Comparison of ENCODE assay signal across 23 cellular contexts in genomic region chr4:142671516-142671915, GRCh38.
DNase-seq lines count a peak whose midpoint lies in the region; ATAC-seq and TF ChIP-seq lines count a peak whose summit lies in the region.
"Had no signal": no experiment of that assay in that cellular context is flagged by ENCODE, and none has a peak within 500 bp of the region (broad histone marks: within the 10 kb centered on the region; RNA-seq: fewer than 3 reads in every experiment).

No MANE protein-coding gene starts in this region.

- intact Hi-C loops in A673 (cut with micrococcal nuclease; ENCODE audit: unreplicated experiment) = no loop called here
- intact Hi-C loops in adrenal gland (cut with DNase I) = no loop called here

- H3K27me3 Mint-ChIP-seq in glutamatergic neuron (ENCODE audit: unreplicated experiment) = no peaks in the 10 kb centered on the region
- H3K27me3 Mint-ChIP-seq: activated naive CD8-positive, alpha-beta T cell; naive thymus-derived CD4-positive, alpha-beta T cell had no signal

- H3K9me3 ChIP-seq in A673 (ENCODE audit: low read depth, low read length, poor library complexity, severe bottlenecking) = peaks cover 9% of the 10 kb centered on the region
- no peaks in the 10 kb centered on the region for H3K9me3 ChIP-seq in adrenal gland (replicated peaks in 1 of 3)
- H3K9me3 ChIP-seq: gastrocnemius medialis, Peyer's patch had no signal

- H3K4me3 ChIP-seq in A673 (ENCODE audit: low read depth, low read length, poor library complexity, severe bottlenecking) = no peak overlapping the region
- no peak overlapping the region for H3K4me3 ChIP-seq in H7 (ENCODE audit: insufficient read depth, low read depth, low read length)
- no peak overlapping the region for H3K4me3 ChIP-seq in adrenal gland
- H3K4me3 ChIP-seq: gastrocnemius medialis, Peyer's patch, SK-N-MC, skin epidermis had no signal

- WGBS in adrenal gland, 4 donors = 85 to 91% (median 87%) methylated on average over 2 of the region's 2 CpGs

- no peak overlapping the region for H3K27ac ChIP-seq in A673 (ENCODE audit: low read depth, low read length, poor library complexity, severe bottlenecking)
- H3K27ac ChIP-seq in adrenal gland = no peak overlapping the region
- H3K27ac ChIP-seq: gastrocnemius medialis, Peyer's patch, SK-N-MC, skin epidermis had no signal

- TF ChIP-seq POLR2A in adrenal gland (IDR thresholded peaks at IDR 0.05) = no peak

- H3K4me1 Mint-ChIP-seq in glutamatergic neuron (ENCODE audit: low read depth, unreplicated experiment) = no peaks in the 10 kb centered on the region

- POLR2A ChIA-PET in A673 (lab: Charles Lee; ENCODE audit: low non-redundant PET) = no interaction called here

- no peaks in the 10 kb centered on the region for H3K27me3 ChIP-seq in A673 (replicated peaks; ENCODE audit: insufficient read depth, low read depth, low read length, poor library complexity)
- no peaks in the 10 kb centered on the region for H3K27me3 ChIP-seq in H7 (ENCODE audit: control insufficient read depth, insufficient read depth, low read length)
- H3K27me3 ChIP-seq in adrenal gland = no peaks in the 10 kb centered on the region
- H3K27me3 ChIP-seq: gastrocnemius medialis, Peyer's patch had no signal

- BruUV-seq in A673 (replicated peaks; lab: Mats Ljungman, UMichigan) = no TSS peak

- in situ Hi-C loops in SK-MEL-5 (cut with HindIII; ENCODE audit: low pct_unique_long_range_greater_than_20kb, low sequenced_read_pairs) = no loop called here

- no peaks in the 10 kb centered on the region for H3K36me3 ChIP-seq in A673 (ENCODE audit: insufficient read depth, low read length, poor library complexity, severe bottlenecking)
- no peaks in the 10 kb centered on the region for H3K36me3 ChIP-seq in H7 (replicated peaks; ENCODE audit: control insufficient read depth, insufficient read depth, low read length)
- H3K36me3 ChIP-seq in adrenal gland (replicated peaks in 1 of 2) = no peaks in the 10 kb centered on the region
- H3K36me3 ChIP-seq: gastrocnemius medialis, Peyer's patch had no signal

- H3K27ac Mint-ChIP-seq in glutamatergic neuron (ENCODE audit: unreplicated experiment) = no peak overlapping the region
- H3K27ac Mint-ChIP-seq: activated naive CD8-positive, alpha-beta T cell had no signal

- H3K36me3 Mint-ChIP-seq in glutamatergic neuron (ENCODE audit: unreplicated experiment) = peaks cover 14% of the 10 kb centered on the region

- CTCF ChIA-PET in A673 (lab: Charles Lee) = no interaction called here

- H3K4me1 ChIP-seq in A673 (ENCODE audit: insufficient read depth, low read length, poor library complexity, severe bottlenecking) (no peaks in the 10 kb centered on the region), adrenal gland (replicated peaks in 1 of 2) (no peaks in the 10 kb centered on the region)
- H3K4me1 ChIP-seq: gastrocnemius medialis, Peyer's patch had no signal

- TF ChIP-seq CTCF in A673 (conservative IDR thresholded peaks at IDR 0.05; ENCODE audit: low read depth, low read length) = peak; percentile 42
- peak; percentile 15 for TF ChIP-seq CTCF in glutamatergic neuron (IDR thresholded peaks at IDR 0.05; ENCODE audit: partially characterized antibody, unreplicated experiment)
- TF ChIP-seq CTCF in adrenal gland (IDR thresholded peaks at IDR 0.05) = no peak

- ATAC-seq in GM19467 (IDR thresholded peaks at IDR 0.05; ENCODE audit: unreplicated experiment) = no peak
- no peak for ATAC-seq in HG03025 (IDR thresholded peaks at IDR 0.05; ENCODE audit: low FRiP score, unreplicated experiment)
- ATAC-seq: gastrocnemius medialis; left cardiac atrium; naive thymus-derived CD4-positive, alpha-beta T cell had no signal

- no peak for DNase-seq in A673 (ENCODE audit: low spot score)
- peak; percentile 2 for DNase-seq in H7
- DNase-seq in SK-MEL-5 (ENCODE audit: low read depth, low spot score) = peak; percentile 24
- no peak for DNase-seq in glutamatergic neuron
- no peak for DNase-seq in central memory CD4-positive, alpha-beta T cell
- DNase-seq in adrenal gland = no peak
- DNase-seq: activated T-cell treated with anti-CD3 and anti-CD28 coated beads, Interleukin-2, amount 50 U/mL, for 48 hours; gastrocnemius medialis; KBM-7; left cardiac atrium; mesendoderm; naive thymus-derived CD4-positive, alpha-beta T cell; NCI-H1048; NCI-H2029; NCI-H345; Peyer's patch; stimulated activated CD4-positive, alpha-beta T cell treated with anti-CD3 and anti-CD28 coated beads, Interleukin-4, amount 100 ng/mL, for 1 hour; T-helper 9 cell had no signal

- H3K4me3 Mint-ChIP-seq in glutamatergic neuron (ENCODE audit: unreplicated experiment) = no peak overlapping the region
- H3K4me3 Mint-ChIP-seq: activated naive CD8-positive, alpha-beta T cell; naive thymus-derived CD4-positive, alpha-beta T cell had no signal

- H3K9me3 Mint-ChIP-seq in glutamatergic neuron (ENCODE audit: unreplicated experiment) = peaks cover 16% of the 10 kb centered on the region

Comparison
In these comparisons a context has a peak if more than half of its experiments do, and no peak if none do; other contexts are left out.
1. DNase-seq: peak in H7 (single experiment) and SK-MEL-5 (single experiment); none in A673 (single experiment), glutamatergic neuron (single experiment), central memory CD4-positive, alpha-beta T cell (single experiment) and adrenal gland (0 of 7).
2. CTCF ChIP-seq: peak in A673 (single experiment) and glutamatergic neuron (single experiment); none in adrenal gland (0 of 6).